Comparison of ENCODE assay signal across 8 cellular contexts in the genomic region with DNA sequence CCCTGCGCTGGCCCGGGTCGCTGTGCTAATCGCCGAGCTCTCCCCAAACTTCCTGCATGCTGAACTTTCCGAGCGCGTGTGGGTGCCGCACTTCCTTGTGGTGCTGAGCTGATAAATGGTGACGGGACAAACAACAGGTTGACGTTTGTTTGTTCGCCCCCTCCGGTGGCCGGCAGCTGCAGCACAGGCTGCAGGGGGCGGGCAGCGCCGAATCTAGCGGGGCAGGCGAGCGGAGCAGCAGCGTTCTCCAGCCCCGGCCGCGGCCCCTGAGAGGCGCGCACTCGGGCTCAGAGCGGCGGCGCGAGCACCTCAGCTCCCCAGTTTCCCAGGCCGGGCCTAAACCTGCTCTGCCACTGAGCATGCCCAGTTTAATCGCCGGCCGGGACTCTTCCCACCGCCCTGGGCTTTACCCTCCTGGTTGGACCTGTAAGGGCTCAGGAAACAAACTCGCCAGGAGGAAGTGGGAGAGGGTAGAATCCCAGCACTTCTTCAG. TPM values are rescaled to one million over a fixed set of nuclear protein-coding genes. Genes with fewer than 3 reads are reported as not detected.
DNase-seq lines count a peak whose midpoint lies in the region; ATAC-seq and TF ChIP-seq lines count a peak whose summit lies in the region.

TSS of gene PDGFD (minus strand) at position 120 of the 493 bp plus-strand sequence.

- peaks cover 36% of the 10 kb centered on the region; the same call in 1 of the 2 replicates for H3K79me2 ChIP-seq in SU-DHL-6 (ENCODE audit: insufficient read depth, low read length)

- no peaks in the 10 kb centered on the region for H3K9me3 ChIP-seq in SU-DHL-6 (ENCODE audit: insufficient read depth, low read length)
- H3K9me3 ChIP-seq in duodenal mucosa (ENCODE audit: control insufficient read depth in 1 of 2, low read length in 2 of 2): no peaks in the 10 kb centered on the region
- H3K9me3 ChIP-seq in lower lobe of right lung: no peaks in the 10 kb centered on the region

- H3K9me3 Mint-ChIP-seq in stimulated activated naive CD8-positive, alpha-beta T cell treated with anti-CD3 and anti-CD28 coated beads, Interleukin-15, amount 100 ng/mL, for 72 hours: no peaks in the 10 kb centered on the region

- H3K27ac ChIP-seq in SU-DHL-6 (ENCODE audit: low read depth, low read length) (peak within 1 kb of the TSS; percentile 60), duodenal mucosa (ENCODE audit: low read depth, low read length) (no peak within 1 kb of the TSS), lower lobe of right lung (no peak within 1 kb of the TSS)

- intact Hi-C loops in lower lobe of right lung (cut with DNase I): no loop called here

- H3K4me3 ChIP-seq in GM06990 (replicated peaks; ENCODE audit: low read depth, low read length) (peak within 1 kb of the TSS; percentile 68), SU-DHL-6 (ENCODE audit: insufficient read depth, low read length, poor library complexity, severe bottlenecking) (peak within 1 kb of the TSS; percentile 95), duodenal mucosa (ENCODE audit: low read depth in 1 of 2, low read length in 2 of 2) (peak within 1 kb of the TSS; percentile 60 to 63), lower lobe of right lung (peak within 1 kb of the TSS; percentile 58)

- no peaks in the 10 kb centered on the region for H4K20me1 ChIP-seq in SU-DHL-6 (ENCODE audit: low read depth, low read length)

- no peaks in the 10 kb centered on the region for H3F3A ChIP-seq in SU-DHL-6 (ENCODE audit: insufficient read depth)

- peaks cover 8% of the 10 kb centered on the region for H3K4me1 Mint-ChIP-seq in stimulated activated naive CD8-positive, alpha-beta T cell treated with anti-CD3 and anti-CD28 coated beads, Interleukin-15, amount 100 ng/mL, for 72 hours

- H3K27me3 Mint-ChIP-seq in stimulated activated naive CD8-positive, alpha-beta T cell treated with anti-CD3 and anti-CD28 coated beads, Interleukin-15, amount 100 ng/mL, for 72 hours: peaks cover 40% of the 10 kb centered on the region

- peak within 1 kb of the TSS; percentile 95 for H3K4me2 ChIP-seq in SU-DHL-6 (ENCODE audit: low read depth, low read length, poor library complexity, severe bottlenecking)

- peaks cover 1% of the 10 kb centered on the region for H3K27me3 ChIP-seq in GM06990 (replicated peaks; ENCODE audit: control insufficient read depth, insufficient read depth, low read length)
- no peaks in the 10 kb centered on the region for H3K27me3 ChIP-seq in SU-DHL-6 (ENCODE audit: low read length)
- no peaks in the 10 kb centered on the region for H3K27me3 ChIP-seq in duodenal mucosa (ENCODE audit: control insufficient read depth in 1 of 2, insufficient read depth in 2 of 2, low read length in 2 of 2)
- peaks cover 11% of the 10 kb centered on the region for H3K27me3 ChIP-seq in lower lobe of right lung (ENCODE audit: low read depth)

- H3K9me2 ChIP-seq in SU-DHL-6 (replicated peaks; ENCODE audit: insufficient read depth, low read length): no peaks in the 10 kb centered on the region

- H3K9ac ChIP-seq in SU-DHL-6 (ENCODE audit: low read length): peak within 1 kb of the TSS; percentile 66
- H3K9ac ChIP-seq in duodenal mucosa (ENCODE audit: low read depth in 1 of 2, low read length in 2 of 2): no peak within 1 kb of the TSS

- peak within 1 kb of the TSS; percentile 65 to 78 for H3K4me3 Mint-ChIP-seq in stimulated activated naive CD8-positive, alpha-beta T cell treated with anti-CD3 and anti-CD28 coated beads, Interleukin-15, amount 100 ng/mL, for 72 hours

- peak; percentile 68 for DNase-seq in GM06990 (ENCODE audit: extremely low read depth, insufficient read length)
- DNase-seq in HuH-7.5 (ENCODE audit: low spot score): peak; percentile 29
- DNase-seq in lower lobe of right lung: peak; percentile 59
- DNase-seq in stimulated activated naive CD8-positive, alpha-beta T cell treated with anti-CD3 and anti-CD28 coated beads, Interleukin-15, amount 100 ng/mL, for 72 hours: peak; percentile 16 to 23
- DNase-seq in stimulated activated naive CD4-positive, alpha-beta T cell treated with Interleukin-2 at 50 U/mL for 16 hours (lab: John Stamatoyannopoulos, UW): no peak

- H3K36me3 ChIP-seq in GM06990 (ENCODE audit: control insufficient read depth, insufficient read depth, low read length): no peaks in the 10 kb centered on the region
- H3K36me3 ChIP-seq in SU-DHL-6 (ENCODE audit: low read length): peaks cover 5% of the 10 kb centered on the region; the same call in 1 of the 2 replicates
- H3K36me3 ChIP-seq in duodenal mucosa (ENCODE audit: control insufficient read depth in 1 of 2, insufficient read depth in 2 of 2, low read length in 2 of 2): no peaks in the 10 kb centered on the region
- H3K36me3 ChIP-seq in lower lobe of right lung: no peaks in the 10 kb centered on the region

- H3K4me1 ChIP-seq in duodenal mucosa (ENCODE audit: control insufficient read depth in 1 of 2, insufficient read depth in 2 of 2, low read length in 2 of 2) (peaks cover 0 to 8% of the 10 kb centered on the region in 2 donors), lower lobe of right lung (peaks cover 13% of the 10 kb centered on the region)

- peak; percentile 53 for TF ChIP-seq CTCF in GM06990 (IDR thresholded peaks at IDR 0.05; ENCODE audit: insufficient read depth, low read length, poor library complexity, severe bottlenecking)
- TF ChIP-seq CTCF in SU-DHL-6 (IDR thresholded peaks at IDR 0.05; ENCODE audit: insufficient read depth, low read length, poor library complexity, severe bottlenecking): peak; percentile 39
- peak; percentile 28 for TF ChIP-seq CTCF in lower lobe of right lung (IDR thresholded peaks at IDR 0.05)

- peak; percentile 94 for ATAC-seq in GM21576 (IDR thresholded peaks at IDR 0.05; ENCODE audit: unreplicated experiment)
- peak; percentile 85 to 88 for ATAC-seq in lower lobe of right lung
- peak; percentile 69 for ATAC-seq in stimulated activated naive CD8-positive, alpha-beta T cell treated with anti-CD3 and anti-CD28 coated beads, Interleukin-15, amount 100 ng/mL, for 72 hours

- no peak within 1 kb of the TSS for H3K27ac Mint-ChIP-seq in stimulated activated naive CD8-positive, alpha-beta T cell treated with anti-CD3 and anti-CD28 coated beads, Interleukin-15, amount 100 ng/mL, for 72 hours

- H2AFZ ChIP-seq in SU-DHL-6 (ENCODE audit: low read depth, low read length, severe bottlenecking): peak within 1 kb of the TSS; percentile 96

RNA-seq across cellular contexts. Expression of gene PDGFD, which starts in this region (rescaled TPM):
- 3.9 TPM for total RNA-seq in lower lobe of right lung
